13 cellular contexts compared by ENCODE assay signal in genomic region chr17:57404073-57404472, GRCh38.
DNase-seq lines count a peak whose midpoint lies in the region; ATAC-seq and TF ChIP-seq lines count a peak whose summit lies in the region.
"Had no signal": no experiment of that assay in that cellular context is flagged by ENCODE, and none has a peak within 500 bp of the region (broad histone marks: within the 10 kb centered on the region; RNA-seq: fewer than 3 reads in every experiment).

No MANE protein-coding gene starts in this region.

- TF ChIP-seq CTCF in GM13976 (IDR thresholded peaks at IDR 0.05; ENCODE audit: borderline replicate concordance, control extremely low read depth, extremely low read depth, insufficient read depth, missing control alignments) (peak; percentile 17), OCI-LY3 (IDR thresholded peaks at IDR 0.05; ENCODE audit: low read depth, low read length) (peak; percentile 42)

- H2AFZ ChIP-seq in OCI-LY3 (ENCODE audit: low read depth, low read length): no peak overlapping the region

- H3K4me2 ChIP-seq in OCI-LY3 (ENCODE audit: low read length): no peak overlapping the region

- in situ Hi-C loops in GM13976 (cut with MboI; ENCODE audit: low sequenced_read_pairs, unreplicated experiment): no loop called here

- H3K4me3 ChIP-seq in OCI-LY3 (ENCODE audit: low read length): no peak overlapping the region
- H3K4me3 ChIP-seq: cardiac muscle cell, Peyer's patch had no signal

- DNase-seq in AML-193 (lab: John Stamatoyannopoulos, UW) (peak; percentile 27 to 33), GM13976 (ENCODE audit: low spot score) (peak; percentile 55), germinal center (ENCODE audit: low spot score) (peak; percentile 44), middle frontal gyrus (ENCODE audit: extremely low spot score, low spot score) (no peak)
- DNase-seq: activated T-cell treated with anti-CD3 and anti-CD28 coated beads, Interleukin-2, amount 50 U/mL, for 48 hours; NCI-H1694; Peyer's patch; stimulated activated naive B cell treated with anti-CD40 and anti-IgM and Interleukin-4, amounts not matched to agents 10 μg/mL and 1 μg/mL and 100 μg/mL, for 72 hours had no signal

- no peaks in the 10 kb centered on the region for H3K36me3 ChIP-seq in OCI-LY3 (replicated peaks; ENCODE audit: low read depth, low read length)
- H3K36me3 ChIP-seq: cardiac muscle cell had no signal

- H3K27me3 ChIP-seq in OCI-LY3 (ENCODE audit: low read depth, low read length): no peaks in the 10 kb centered on the region
- H3K27me3 ChIP-seq: cardiac muscle cell, Peyer's patch had no signal

- no peaks in the 10 kb centered on the region for H3K9me3 ChIP-seq in OCI-LY3 (ENCODE audit: insufficient read depth, low read length)
- H3K9me3 ChIP-seq: Peyer's patch had no signal

- H3K9ac ChIP-seq in OCI-LY3 (ENCODE audit: low read length): no peak overlapping the region

- no peak for ATAC-seq in GM21390 (IDR thresholded peaks at IDR 0.05; ENCODE audit: unreplicated experiment)
- ATAC-seq in GM21529 (IDR thresholded peaks at IDR 0.05; ENCODE audit: unreplicated experiment): no peak
- no peak for ATAC-seq in HG02642 (IDR thresholded peaks at IDR 0.05; ENCODE audit: poor library complexity, unreplicated experiment)

- H3K27ac ChIP-seq in OCI-LY3 (ENCODE audit: low read length): no peak overlapping the region
- H3K27ac ChIP-seq: cardiac muscle cell, Peyer's patch had no signal

- H3K4me1 ChIP-seq in OCI-LY3 (ENCODE audit: low read length): peaks cover 19% of the 10 kb centered on the region

- H4K20me1 ChIP-seq in OCI-LY3 (ENCODE audit: insufficient read depth, low read length): peaks cover 14% of the 10 kb centered on the region

- peaks cover 15% of the 10 kb centered on the region for H3K79me2 ChIP-seq in OCI-LY3 (ENCODE audit: low read length)
